In the genomic region with DNA sequence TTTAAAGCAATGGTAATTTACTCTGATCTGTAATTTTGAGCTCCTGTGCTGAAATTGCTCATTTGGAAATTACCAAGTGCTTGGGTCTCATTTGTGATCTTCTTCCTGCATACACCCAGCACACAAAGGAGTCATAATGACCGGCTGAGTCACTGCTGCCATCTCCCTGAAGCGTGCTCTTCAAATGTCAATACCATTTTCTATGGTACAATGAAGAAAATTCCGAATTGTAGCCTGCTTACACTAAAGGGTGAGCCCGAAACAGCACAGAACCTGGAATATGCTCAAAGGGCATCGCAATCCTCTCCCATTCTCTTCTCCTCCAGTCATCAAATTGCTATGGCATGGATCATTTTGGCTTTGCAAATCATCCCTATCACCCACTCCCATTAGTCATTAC, we compare ENCODE assay signal across 20 cellular contexts.
A peak's percentile ranks its signal among the peaks of the same experiment; 100 is the strongest.
DNase-seq lines count a peak whose midpoint lies in the region; ATAC-seq and TF ChIP-seq lines count a peak whose summit lies in the region.
"Had no signal": no experiment of that assay in that cellular context is flagged by ENCODE, and none has a peak within 500 bp of the region (broad histone marks: within the 10 kb centered on the region; RNA-seq: fewer than 3 reads in every experiment).

No MANE protein-coding gene starts in this region.

- peaks cover 3% of the 10 kb centered on the region for H3K27me3 Mint-ChIP-seq in Caco-2 (ENCODE audit: insufficient read depth, unreplicated experiment)

- DNase-seq in DMS153 (lab: John Stamatoyannopoulos, UW) (peak; percentile 26), amniotic stem cell (lab: John Stamatoyannopoulos, UW) (peak; percentile 1), Caco-2 (no peak), iPS-NIHi7 (ENCODE audit: extremely low spot score) (no peak), tibial nerve (ENCODE audit: low spot score in 2 of 2) (no peak)
- DNase-seq: kidney glomerular epithelial cell; midbrain; NCI-H2029 treated with DMSO at 0.1 percent for 48 hours; NCI-H82; stimulated activated CD4-positive, alpha-beta T cell treated with anti-CD3 and anti-CD28 coated beads, Interleukin-12 subunit alpha, Interleukin-12 subunit beta, amount 100 ng/mL, for 4 hours; stimulated activated naive CD8-positive, alpha-beta T cell treated with anti-CD3 and anti-CD28 coated beads, Interleukin-15, Interleukin-2, amounts not matched to agents 100 U/mL and 50 U/mL, for 24 hours; upper lobe of right lung had no signal

- no peak overlapping the region for H3K27ac ChIP-seq in tibial nerve
- H3K27ac ChIP-seq: A549, hepatocyte, neural progenitor cell, upper lobe of right lung had no signal

- no peaks in the 10 kb centered on the region for H3K36me3 Mint-ChIP-seq in Caco-2 (ENCODE audit: insufficient read depth, unreplicated experiment)
- H3K36me3 Mint-ChIP-seq: activated naive CD4-positive, alpha-beta T cell treated with anti-CD3 and anti-CD28 coated beads, Interleukin-2, amount 50 U/mL, for 24 hours; CD14-positive monocyte; neural progenitor cell had no signal

- no peak for TF ChIP-seq EP300 in tibial nerve (IDR thresholded peaks at IDR 0.05)

- POLR2A ChIA-PET in Caco-2 (lab: Charles Lee) = no interaction called here

- CTCF ChIA-PET in Caco-2 (lab: Charles Lee) = no interaction called here

- H3K27me3 ChIP-seq in Caco-2 (replicated peaks; ENCODE audit: control insufficient read depth, insufficient read depth, low read length) (no peaks in the 10 kb centered on the region), tibial nerve (peaks cover 0 to 9% of the 10 kb centered on the region in 2 donors)
- H3K27me3 ChIP-seq: hepatocyte, neural progenitor cell, upper lobe of right lung had no signal

- H3K4me3 Mint-ChIP-seq in Caco-2 (ENCODE audit: unreplicated experiment) = no peak overlapping the region
- H3K4me3 Mint-ChIP-seq: activated naive CD4-positive, alpha-beta T cell treated with anti-CD3 and anti-CD28 coated beads, Interleukin-2, amount 50 U/mL, for 24 hours; CD14-positive monocyte; neural progenitor cell had no signal

- H3K9me3 ChIP-seq in Caco-2 (no peaks in the 10 kb centered on the region), tibial nerve (no peaks in the 10 kb centered on the region)
- H3K9me3 ChIP-seq: A549, upper lobe of right lung had no signal

- TF ChIP-seq POLR2A in tibial nerve (IDR thresholded peaks at IDR 0.05) = no peak

- intact Hi-C loops in Caco-2 (cut with micrococcal nuclease; ENCODE audit: unreplicated experiment) = no loop called here

- no peaks in the 10 kb centered on the region for H3K9me3 Mint-ChIP-seq in Caco-2 (ENCODE audit: unreplicated experiment)
- H3K9me3 Mint-ChIP-seq: activated naive CD4-positive, alpha-beta T cell treated with anti-CD3 and anti-CD28 coated beads, Interleukin-2, amount 50 U/mL, for 24 hours; CD14-positive monocyte; neural progenitor cell had no signal

- 54 to 77% methylated on average over 5 of the region's 5 CpGs for WGBS in tibial nerve, 2 donors

- H3K36me3 ChIP-seq in Caco-2 (ENCODE audit: control insufficient read depth, insufficient read depth, low read length) (no peaks in the 10 kb centered on the region), tibial nerve (no peaks in the 10 kb centered on the region)
- H3K36me3 ChIP-seq: neural progenitor cell, upper lobe of right lung had no signal

- H3K4me3 ChIP-seq in Caco-2 (ENCODE audit: low read depth, low read length) (no peak overlapping the region), tibial nerve (no peak overlapping the region)
- H3K4me3 ChIP-seq: A549, hepatocyte, neural progenitor cell, upper lobe of right lung had no signal

- H3K4me1 Mint-ChIP-seq in Caco-2 (ENCODE audit: low read depth, unreplicated experiment) = no peaks in the 10 kb centered on the region
- H3K4me1 Mint-ChIP-seq: activated naive CD4-positive, alpha-beta T cell treated with anti-CD3 and anti-CD28 coated beads, Interleukin-2, amount 50 U/mL, for 24 hours; CD14-positive monocyte had no signal

- ATAC-seq in GM19025 (IDR thresholded peaks at IDR 0.05; ENCODE audit: low read depth, unreplicated experiment) = peak; percentile 60
- peak; percentile 81 for ATAC-seq in HG02852 (IDR thresholded peaks at IDR 0.05; ENCODE audit: unreplicated experiment)
- no peak for ATAC-seq in HG02970 (IDR thresholded peaks at IDR 0.05; ENCODE audit: low FRiP score, unreplicated experiment)
- ATAC-seq: A549; stimulated activated naive CD8-positive, alpha-beta T cell treated with anti-CD3 and anti-CD28 coated beads, Interleukin-15, Interleukin-2, amounts not matched to agents 100 U/mL and 50 U/mL, for 24 hours; upper lobe of right lung had no signal

- H3K27ac Mint-ChIP-seq in Caco-2 (ENCODE audit: unreplicated experiment) = no peak overlapping the region
- H3K27ac Mint-ChIP-seq: activated naive CD4-positive, alpha-beta T cell treated with anti-CD3 and anti-CD28 coated beads, Interleukin-2, amount 50 U/mL, for 24 hours; CD14-positive monocyte; neural progenitor cell had no signal

- BruUV-seq in Caco-2 (replicated peaks; lab: Mats Ljungman, UMichigan) = no TSS peak

- H3K4me1 ChIP-seq in Caco-2 = no peaks in the 10 kb centered on the region
- no peaks in the 10 kb centered on the region for H3K4me1 ChIP-seq in tibial nerve
- H3K4me1 ChIP-seq: A549, neural progenitor cell, upper lobe of right lung had no signal

- TF ChIP-seq CTCF in Caco-2 (IDR thresholded peaks at IDR 0.05; ENCODE audit: insufficient read depth in 1 of 2, low read depth in 1 of 2, low read length in 1 of 2, severe bottlenecking in 1 of 2, unreplicated experiment in 1 of 2) (no peak), tibial nerve (IDR thresholded peaks at IDR 0.05) (no peak)

Comparison
In these comparisons a context has a peak if more than half of its experiments do, and no peak if none do; other contexts are left out.
1. DNase-seq: peak in DMS153 (single experiment) and amniotic stem cell (single experiment); none in Caco-2 (0 of 2), iPS-NIHi7 (single experiment) and tibial nerve (0 of 2).